ENCODE assay signal across 22 cellular contexts in genomic region chr11:10678106-10678505, GRCh38. TPM values are rescaled to one million over a fixed set of nuclear protein-coding genes. Genes with fewer than 3 reads are reported as not detected.
"Had no signal": no experiment of that assay in that cellular context is flagged by ENCODE, and none has a peak within 500 bp of the region (broad histone marks: within the 10 kb centered on the region; RNA-seq: fewer than 3 reads in every experiment).

No MANE protein-coding gene starts in this region.

- FAIRE-seq: kidney, pancreas had no signal

- H3K4me1 ChIP-seq: pancreas, right lobe of liver had no signal

- H3K4me3 ChIP-seq: colonic mucosa, gastrocnemius medialis, heart left ventricle, lung, pancreas, right lobe of liver, smooth muscle cell, stomach, testis had no signal

- ATAC-seq: activated CD8-positive, alpha-beta T cell treated with anti-CD3 and anti-CD28 coated beads, Interleukin-2, amount 10 ng/mL, durations not matched to agents 7 days and 5 days; activated T-cell treated with anti-CD3 and anti-CD28 coated beads, Interleukin-2, amount 50 U/mL, for 4 hours; gastrocnemius medialis; heart left ventricle; left lobe of liver; natural killer cell treated with Interleukin-12 subunit alpha and Interleukin-12 subunit beta and Interleukin-15 and Interleukin-18, amount 100 ng/mL, for 72 hours; pancreas; right lobe of liver had no signal

- H3K27ac ChIP-seq: brain microvascular endothelial cell, colonic mucosa, neutrophil, pancreas, right lobe of liver, testis had no signal

- H3K27me3 ChIP-seq: brain microvascular endothelial cell, colonic mucosa, gastrocnemius medialis, heart left ventricle, pancreas, right lobe of liver, stomach, testis had no signal

- DNase-seq: activated CD4-positive, alpha-beta T cell treated with anti-CD3 and anti-CD28 coated beads, Interleukin-2, amount 10 ng/mL, durations not matched to agents 24 days and 14 days; activated CD8-positive, alpha-beta memory T cell treated with anti-CD3 and anti-CD28 coated beads, Interleukin-2, amount 50 U/mL, for 4 hours; activated CD8-positive, alpha-beta T cell treated with anti-CD3 and anti-CD28 coated beads, Interleukin-2, amount 10 ng/mL, durations not matched to agents 7 days and 5 days; activated naive CD4-positive, alpha-beta T cell treated with anti-CD3 and anti-CD28 coated beads for 36 hours; activated T-cell treated with anti-CD3 and anti-CD28 coated beads, Interleukin-2, amount 50 U/mL, for 4 hours; brain microvascular endothelial cell; central memory CD4-positive, alpha-beta T cell; colonic mucosa; gastrocnemius medialis; heart left ventricle; kidney; pancreas; right lobe of liver; stimulated activated CD4-positive, alpha-beta T cell treated with anti-CD3 and anti-CD28 coated beads, Interleukin-4, amount 100 ng/mL, for 1 hour; stomach; testis had no signal

- H3K4me3 Mint-ChIP-seq: activated CD4-positive, alpha-beta T cell treated with anti-CD3 and anti-CD28 coated beads, Interleukin-2, amount 10 ng/mL, durations not matched to agents 24 days and 14 days; activated CD8-positive, alpha-beta T cell treated with anti-CD3 and anti-CD28 coated beads, Interleukin-2, amount 10 ng/mL, durations not matched to agents 7 days and 5 days; activated naive CD4-positive, alpha-beta T cell treated with anti-CD3 and anti-CD28 coated beads for 36 hours; activated T-cell treated with anti-CD3 and anti-CD28 coated beads, Interleukin-2, amount 50 U/mL, for 4 hours; mesothelial cell of epicardium; natural killer cell treated with Interleukin-12 subunit alpha and Interleukin-12 subunit beta and Interleukin-15 and Interleukin-18, amount 100 ng/mL, for 72 hours had no signal

- H3K36me3 Mint-ChIP-seq: mesothelial cell of epicardium; natural killer cell treated with Interleukin-12 subunit alpha and Interleukin-12 subunit beta and Interleukin-15 and Interleukin-18, amount 100 ng/mL, for 72 hours had no signal

- H3K9me3 ChIP-seq: colonic mucosa, gastrocnemius medialis, heart left ventricle, neutrophil, pancreas, right lobe of liver, stomach, testis had no signal

- H3K9me3 Mint-ChIP-seq: activated CD4-positive, alpha-beta T cell treated with anti-CD3 and anti-CD28 coated beads, Interleukin-2, amount 10 ng/mL, durations not matched to agents 24 days and 14 days; activated naive CD4-positive, alpha-beta T cell treated with anti-CD3 and anti-CD28 coated beads for 36 hours; activated T-cell treated with anti-CD3 and anti-CD28 coated beads, Interleukin-2, amount 50 U/mL, for 4 hours; natural killer cell treated with Interleukin-12 subunit alpha and Interleukin-12 subunit beta and Interleukin-15 and Interleukin-18, amount 100 ng/mL, for 72 hours had no signal

- H3K36me3 ChIP-seq: brain microvascular endothelial cell, colonic mucosa, gastrocnemius medialis, heart left ventricle, neutrophil, pancreas, right lobe of liver, stomach had no signal

- H3K27ac Mint-ChIP-seq: activated CD4-positive, alpha-beta T cell treated with anti-CD3 and anti-CD28 coated beads, Interleukin-2, amount 10 ng/mL, durations not matched to agents 24 days and 14 days; activated CD8-positive, alpha-beta T cell treated with anti-CD3 and anti-CD28 coated beads, Interleukin-2, amount 10 ng/mL, durations not matched to agents 7 days and 5 days; activated naive CD4-positive, alpha-beta T cell treated with anti-CD3 and anti-CD28 coated beads for 36 hours; mesothelial cell of epicardium; natural killer cell treated with Interleukin-12 subunit alpha and Interleukin-12 subunit beta and Interleukin-15 and Interleukin-18, amount 100 ng/mL, for 72 hours had no signal

RNA-seq across cellular contexts. Expression of gene IRAG1, which starts 15.4 kb away (rescaled TPM):
- total RNA-seq: activated CD4-positive, alpha-beta T cell treated with anti-CD3 and anti-CD28 coated beads, Interleukin-2, amount 10 ng/mL, durations not matched to agents 24 days and 14 days; activated CD8-positive, alpha-beta T cell treated with anti-CD3 and anti-CD28 coated beads, Interleukin-2, amount 10 ng/mL, durations not matched to agents 7 days and 5 days; activated naive CD4-positive, alpha-beta T cell treated with anti-CD3 and anti-CD28 coated beads for 36 hours; natural killer cell treated with Interleukin-12 subunit alpha and Interleukin-12 subunit beta and Interleukin-15 and Interleukin-18, amount 100 ng/mL, for 72 hours had no signal
